ENCODE assay signal across 17 cellular contexts in genomic region chr12:42673535-42673934, GRCh38.
"Had no signal": no experiment of that assay in that cellular context is flagged by ENCODE, and none has a peak within 500 bp of the region (broad histone marks: within the 10 kb centered on the region; RNA-seq: fewer than 3 reads in every experiment).

No MANE protein-coding gene starts in this region.

- H3K27ac ChIP-seq: brain microvascular endothelial cell, coronary artery, left lung, neutrophil, right atrium auricular region had no signal

- H3K9me3 ChIP-seq: left lung, mucosa of descending colon, neutrophil, right atrium auricular region had no signal

- H3K36me3 ChIP-seq: brain microvascular endothelial cell, left lung, neutrophil, right atrium auricular region had no signal

- ATAC-seq: esophagus mucosa; left lung; mucosa of descending colon; naive thymus-derived CD8-positive, alpha-beta T cell; stimulated activated naive CD8-positive, alpha-beta T cell treated with anti-CD3 and anti-CD28 coated beads, Interleukin-15, Interleukin-2, amounts not matched to agents 100 U/mL and 50 U/mL, for 24 hours had no signal

- H3K4me2 ChIP-seq: smooth muscle cell had no signal

- H3K4me1 ChIP-seq: left lung, right atrium auricular region had no signal

- DNase-seq: activated CD4-positive, CD25-positive, alpha-beta regulatory T cell treated with anti-CD3 and anti-CD28 coated beads, Interleukin-2, amount 50 U/mL, for 72 hours; activated naive CD4-positive, alpha-beta T cell; activated naive CD8-positive, alpha-beta T cell treated with anti-CD3 and anti-CD28 coated beads, Interleukin-2, amount 10 ng/mL, durations not matched to agents 7 days and 5 days; anterior cingulate cortex; brain microvascular endothelial cell; hippocampal formation; kidney; left lung; mammary epithelial cell; mucosa of descending colon; naive thymus-derived CD8-positive, alpha-beta T cell; stimulated activated naive CD8-positive, alpha-beta T cell treated with anti-CD3 and anti-CD28 coated beads, Interleukin-15, Interleukin-2, amounts not matched to agents 100 U/mL and 50 U/mL, for 24 hours had no signal

- H3K4me3 ChIP-seq: coronary artery, left lung, mucosa of descending colon, right atrium auricular region, smooth muscle cell had no signal

- H3K27me3 ChIP-seq: brain microvascular endothelial cell, left lung, neutrophil, right atrium auricular region had no signal
